35 cellular contexts compared by ENCODE assay signal in genomic region chr2:126107883-126108282, GRCh38.
"Had no signal": no experiment of that assay in that cellular context is flagged by ENCODE, and none has a peak within 500 bp of the region (broad histone marks: within the 10 kb centered on the region; RNA-seq: fewer than 3 reads in every experiment).

No MANE protein-coding gene starts in this region.

- DNase-seq: Karpas-422, Kasumi-1, MG63, MM.1S, MV-4-11, NCI-H1048, NCI-H1092, NCI-H1092 treated with DMSO at 0.1 percent for 48 hours, NCI-H1105, NCI-H1105 treated with DMSO at 0.1 percent for 48 hours, NCI-H1417, NCI-H1417 treated with DMSO at 0.1 percent for 48 hours, NCI-H1436, NCI-H1436 treated with DMSO at 0.1 percent for 48 hours, NCI-H146, NCI-H1694, NCI-H1694 treated with DMSO at 0.1 percent for 48 hours, NCI-H187, NCI-H187 treated with DMSO at 0.1 percent for 48 hours, NCI-H1930, NCI-H2029, NCI-H2029 treated with DMSO at 0.1 percent for 48 hours, NCI-H2081, NCI-H2081 treated with DMSO at 0.1 percent for 48 hours, NCI-H2107, NCI-H2171, NCI-H2171 treated with DMSO at 0.1 percent for 48 hours, NCI-H2227 treated with DMSO at 0.1 percent for 48 hours, NCI-H226, NCI-H345, NCI-H446, NCI-H446 treated with DMSO at 0.1 percent for 48 hours, NCI-H510A, NCI-H510A treated with DMSO at 0.1 percent for 48 hours, NCI-H524 had no signal

- H3K4me3 ChIP-seq: MG63 had no signal

- H3K9me3 ChIP-seq: MG63 had no signal

- H3K27me3 ChIP-seq: MG63 had no signal

- H3K36me3 ChIP-seq: MG63 had no signal
